In genomic region chrX:357693-358471, GRCh38 we compare ENCODE assay signal across 9 cellular contexts.
DNase-seq lines count a peak whose midpoint lies in the region; ATAC-seq and TF ChIP-seq lines count a peak whose summit lies in the region.
"Had no signal": no experiment of that assay in that cellular context is flagged by ENCODE, and none has a peak within 500 bp of the region (broad histone marks: within the 10 kb centered on the region; RNA-seq: fewer than 3 reads in every experiment).

No MANE protein-coding gene starts in this region.

- H3K4me3 ChIP-seq in DND-41 (ENCODE audit: low read depth in 1 of 2, low read length in 2 of 2) (peak overlapping the region in 1 of 2 experiments; percentile 49; a peak in 2 of 4 replicates), neutrophil (ENCODE audit: low read depth in 1 of 2, low read length in 1 of 2) (peak overlapping the region; percentile 8 to 34)

- peaks cover 73% of the 10 kb centered on the region for H3K36me3 ChIP-seq in DND-41 (ENCODE audit: insufficient read depth, low read length)
- H3K36me3 ChIP-seq in neutrophil, result peaks cover 9% of the 10 kb centered on the region

- H3K27ac Mint-ChIP-seq in activated naive CD4-positive, alpha-beta T cell treated with anti-CD3 and anti-CD28 coated beads, Interleukin-2, amount 10 ng/mL, durations not matched to agents 7 days and 5 days, result peak overlapping the region; percentile 91

- DNase-seq in DND-41 (peak; percentile 70), RWPE1 (ENCODE audit: low spot score) (peak; percentile 18), DMS 273 (lab: John Stamatoyannopoulos, UW; ENCODE audit: unreplicated experiment) (no peak), NCI-H2196 (lab: John Stamatoyannopoulos, UW; ENCODE audit: unreplicated experiment) (no peak), GOT3 (lab: John Stamatoyannopoulos, UW) (no peak)
- DNase-seq in activated naive CD4-positive, alpha-beta T cell treated with anti-CD3 and anti-CD28 coated beads, Interleukin-2, amount 10 ng/mL, durations not matched to agents 7 days and 5 days, result peak; percentile 64
- DNase-seq: T-helper 9 cell had no signal

- TF ChIP-seq CTCF in DND-41 (IDR thresholded peaks at IDR 0.05; ENCODE audit: borderline replicate concordance, extremely low read depth, low read length, poor library complexity, severe bottlenecking), result no peak
- TF ChIP-seq CTCF in RWPE1 (conservative IDR thresholded peaks at IDR 0.05; ENCODE audit: low read depth), result no peak
- no peak for TF ChIP-seq CTCF in neutrophil (IDR thresholded peaks at IDR 0.05)

- CTCF ChIA-PET in RWPE1 (lab: Yijun Ruan, JAX), result no interaction called here
- CTCF ChIA-PET in activated naive CD4-positive, alpha-beta T cell treated with anti-CD3 and anti-CD28 coated beads, Interleukin-2, amount 10 ng/mL, durations not matched to agents 7 days and 5 days (lab: Charles Lee), result no interaction called here

- H3K27ac ChIP-seq in DND-41 (ENCODE audit: low read length) (peak overlapping the region; percentile 93), RWPE1 (peak overlapping the region; percentile 49), neutrophil (peak overlapping the region; percentile 86)

- H3K9me3 ChIP-seq in DND-41 (ENCODE audit: insufficient read depth, low read length, severe bottlenecking), result peaks cover 20% of the 10 kb centered on the region
- peaks cover 8% of the 10 kb centered on the region for H3K9me3 ChIP-seq in neutrophil

- peaks cover 32% of the 10 kb centered on the region for H3K4me1 ChIP-seq in DND-41 (ENCODE audit: insufficient read depth, low read length)
- H3K4me1 ChIP-seq in neutrophil (ENCODE audit: control insufficient read depth in 1 of 2, insufficient read depth in 1 of 2, low read depth in 1 of 2, low read length in 1 of 2), result peaks cover 14 to 16% of the 10 kb centered on the region in 2 experiments

- peaks cover 81% of the 10 kb centered on the region for H3K79me2 ChIP-seq in DND-41 (ENCODE audit: insufficient read depth, low read length)

- peaks cover 27% of the 10 kb centered on the region for H3K4me1 Mint-ChIP-seq in activated naive CD4-positive, alpha-beta T cell treated with anti-CD3 and anti-CD28 coated beads, Interleukin-2, amount 10 ng/mL, durations not matched to agents 7 days and 5 days

- POLR2A ChIA-PET in RWPE1 (lab: Yijun Ruan, JAX; ENCODE audit: low non-redundant PET), result no interaction called here

- H3K27me3 ChIP-seq in DND-41 (ENCODE audit: insufficient read depth, low read length, poor library complexity) (no peaks in the 10 kb centered on the region), neutrophil (no peaks in the 10 kb centered on the region)

- H3K27me3 Mint-ChIP-seq in activated naive CD4-positive, alpha-beta T cell treated with anti-CD3 and anti-CD28 coated beads, Interleukin-2, amount 10 ng/mL, durations not matched to agents 7 days and 5 days, result no peaks in the 10 kb centered on the region

- peak overlapping the region; percentile 63 for H3K4me2 ChIP-seq in DND-41 (ENCODE audit: insufficient read depth, low read length)

- ATAC-seq in DND-41 (ENCODE audit: insufficient read depth, low read depth), result peak; percentile 93
- no peak for ATAC-seq in GM21515 (IDR thresholded peaks at IDR 0.05; ENCODE audit: unreplicated experiment)

- peaks cover 62% of the 10 kb centered on the region for H3K36me3 Mint-ChIP-seq in activated naive CD4-positive, alpha-beta T cell treated with anti-CD3 and anti-CD28 coated beads, Interleukin-2, amount 10 ng/mL, durations not matched to agents 7 days and 5 days

- no peaks in the 10 kb centered on the region for H4K20me1 ChIP-seq in DND-41 (ENCODE audit: insufficient read depth, low read length)

- H3K4me3 Mint-ChIP-seq in activated naive CD4-positive, alpha-beta T cell treated with anti-CD3 and anti-CD28 coated beads, Interleukin-2, amount 10 ng/mL, durations not matched to agents 7 days and 5 days, result peak overlapping the region; percentile 39

- H3K9ac ChIP-seq in DND-41 (ENCODE audit: low read depth, low read length), result peak overlapping the region; percentile 62

- peaks cover 39% of the 10 kb centered on the region for H3K9me3 Mint-ChIP-seq in activated naive CD4-positive, alpha-beta T cell treated with anti-CD3 and anti-CD28 coated beads, Interleukin-2, amount 10 ng/mL, durations not matched to agents 7 days and 5 days

- H2AFZ ChIP-seq in DND-41 (ENCODE audit: low read depth, low read length), result peak overlapping the region; percentile 65

Comparison
In these comparisons a context has a peak if more than half of its experiments do, and no peak if none do; other contexts are left out.
1. DNase-seq: peak in DND-41 (single experiment), RWPE1 (single experiment) and activated naive CD4-positive, alpha-beta T cell treated with anti-CD3 and anti-CD28 coated beads, Interleukin-2, amount 10 ng/mL, durations not matched to agents 7 days and 5 days (single experiment); none in DMS 273 (single experiment), NCI-H2196 (single experiment) and GOT3 (single experiment).
2. Peak in every context shown above with its lines, with median percentiles within 50 percentile points of each other: H3K27ac ChIP-seq.